Comparison of ENCODE assay signal across 21 cellular contexts in genomic region chr11:28657378-28658030, GRCh38.
DNase-seq lines count a peak whose midpoint lies in the region; ATAC-seq, FAIRE-seq and TF ChIP-seq lines count a peak whose summit lies in the region.
"Had no signal": no experiment of that assay in that cellular context is flagged by ENCODE, and none has a peak within 500 bp of the region (broad histone marks: within the 10 kb centered on the region; RNA-seq: fewer than 3 reads in every experiment).

No MANE protein-coding gene starts in this region.

- DNase-seq in MCF 10A (ENCODE audit: unreplicated experiment) = peak; percentile 4
- DNase-seq in breast epithelium (ENCODE audit: low spot score in 2 of 2) = no peak
- DNase-seq in amniotic epithelial cell (ENCODE audit: low read depth) = peak; percentile 42
- peak; percentile 36 to 47 for DNase-seq in foreskin fibroblast
- DNase-seq in urothelium cell line (ENCODE audit: low spot score) = peak; percentile 20
- DNase-seq in prostate gland (ENCODE audit: low spot score) = no peak
- DNase-seq: activated CD4-positive, alpha-beta T cell treated with anti-CD3 and anti-CD28 coated beads for 1 hour; activated CD8-positive, alpha-beta memory T cell treated with anti-CD3 and anti-CD28 coated beads, Interleukin-2, amount 10 ng/mL, durations not matched to agents 7 days and 5 days; cerebellar nuclear complex; NCI-H1048; NCI-H2029 treated with DMSO at 0.1 percent for 48 hours; NCI-H524 treated with DMSO at 0.1 percent for 48 hours; SJCRH30; stimulated activated naive CD4-positive, alpha-beta T cell treated with Interleukin-2 at 50 U/mL for 16 hours; tibial artery had no signal

- no peak for FAIRE-seq in urothelium cell line (lab: Jason Lieb, UNC)

- H3K36me3 Mint-ChIP-seq in MCF 10A (ENCODE audit: insufficient read depth, unreplicated experiment) = no peaks in the 10 kb centered on the region
- H3K36me3 Mint-ChIP-seq: activated CD8-positive, alpha-beta memory T cell treated with anti-CD3 and anti-CD28 coated beads, Interleukin-2, amount 10 ng/mL, durations not matched to agents 7 days and 5 days; IgD-negative memory B cell had no signal

- no peaks in the 10 kb centered on the region for H3K9me3 ChIP-seq in breast epithelium
- H3K9me3 ChIP-seq in prostate gland = no peaks in the 10 kb centered on the region
- H3K9me3 ChIP-seq: BLaER1 treated with 17β-estradiol and CSF1 and Interleukin-3, amounts not matched to agents 10 nM and 100 nM; SJCRH30; tibial artery had no signal

- ATAC-seq in HG03565 (IDR thresholded peaks at IDR 0.05; ENCODE audit: unreplicated experiment) (no peak), HG02981 (IDR thresholded peaks at IDR 0.05; ENCODE audit: unreplicated experiment) (no peak)
- ATAC-seq: activated CD8-positive, alpha-beta memory T cell treated with anti-CD3 and anti-CD28 coated beads, Interleukin-2, amount 10 ng/mL, durations not matched to agents 7 days and 5 days; sciatic nerve had no signal

- 42% methylated on average over 5 of the region's 5 CpGs for WGBS in prostate gland

- TF ChIP-seq CTCF in MCF 10A (IDR thresholded peaks at IDR 0.05; ENCODE audit: unreplicated experiment) (no peak), breast epithelium (IDR thresholded peaks at IDR 0.05) (no peak), foreskin fibroblast (IDR thresholded peaks at IDR 0.05; ENCODE audit: low read depth, low read length) (no peak), prostate gland (IDR thresholded peaks at IDR 0.05) (no peak)

- no peaks in the 10 kb centered on the region for H3K36me3 ChIP-seq in breast epithelium
- no peaks in the 10 kb centered on the region for H3K36me3 ChIP-seq in prostate gland
- H3K36me3 ChIP-seq: BLaER1 treated with 17β-estradiol and CSF1 and Interleukin-3, amounts not matched to agents 10 nM and 100 nM; SJCRH30; tibial artery had no signal

- H3K4me3 Mint-ChIP-seq in MCF 10A (ENCODE audit: unreplicated experiment) = no peak overlapping the region
- H3K4me3 Mint-ChIP-seq: activated CD8-positive, alpha-beta memory T cell treated with anti-CD3 and anti-CD28 coated beads, Interleukin-2, amount 10 ng/mL, durations not matched to agents 7 days and 5 days; IgD-negative memory B cell had no signal

- BruUV-seq in MCF 10A (replicated peaks; lab: Mats Ljungman, UMichigan) = no TSS peak

- CTCF ChIA-PET in MCF 10A (lab: Yijun Ruan, JAX) = interaction anchor here (0.6 to 0.7 kb wide), 2 partner anchors 14 to 25 kb away, joined by 3 read pairs; no protein-coding TSS in a partner anchor

- H3K4me3 ChIP-seq in breast epithelium (no peak overlapping the region), foreskin fibroblast (ENCODE audit: low read depth in 1 of 2, low read length in 2 of 2) (no peak overlapping the region), prostate gland (no peak overlapping the region)
- H3K4me3 ChIP-seq: BLaER1 treated with 17β-estradiol and CSF1 and Interleukin-3, amounts not matched to agents 10 nM and 100 nM; SJCRH30; tibial artery had no signal

- no peaks in the 10 kb centered on the region for H3K27me3 Mint-ChIP-seq in MCF 10A (ENCODE audit: insufficient read depth, unreplicated experiment)
- H3K27me3 Mint-ChIP-seq: activated CD8-positive, alpha-beta memory T cell treated with anti-CD3 and anti-CD28 coated beads, Interleukin-2, amount 10 ng/mL, durations not matched to agents 7 days and 5 days; IgD-negative memory B cell had no signal

- H3K27ac Mint-ChIP-seq in MCF 10A (ENCODE audit: low read depth, unreplicated experiment) = no peak overlapping the region
- H3K27ac Mint-ChIP-seq: activated CD8-positive, alpha-beta memory T cell treated with anti-CD3 and anti-CD28 coated beads, Interleukin-2, amount 10 ng/mL, durations not matched to agents 7 days and 5 days; activated T-helper 2 cell treated with anti-CD3 and anti-CD28 coated beads, Interferon-gamma antibody, Interleukin-2, Interleukin-4, amounts not matched to agents 10 μg/mL and 5 μg/mL and 100 μg/mL, durations not matched to agents 14 hours and 24 hours and 36 hours; IgD-negative memory B cell had no signal

- TF ChIP-seq POLR2A in breast epithelium (IDR thresholded peaks at IDR 0.05) (no peak), prostate gland (IDR thresholded peaks at IDR 0.05) (no peak)

- H3K27ac ChIP-seq in breast epithelium (no peak overlapping the region), prostate gland (no peak overlapping the region)
- H3K27ac ChIP-seq: BLaER1 treated with 17β-estradiol and CSF1 and Interleukin-3, amounts not matched to agents 10 nM and 100 nM; SJCRH30; tibial artery had no signal

- H3K4me1 ChIP-seq in breast epithelium (no peaks in the 10 kb centered on the region), prostate gland (replicated peaks) (no peaks in the 10 kb centered on the region)
- H3K4me1 ChIP-seq: BLaER1 treated with 17β-estradiol and CSF1 and Interleukin-3, amounts not matched to agents 10 nM and 100 nM; SJCRH30; tibial artery had no signal

- intact Hi-C loops in MCF 10A (cut with micrococcal nuclease) (no loop called here), breast epithelium (cut with DNase I; ENCODE audit: low total_unique reads) (no loop called here), prostate gland (cut with DNase I) (no loop called here)

- H3K4me1 Mint-ChIP-seq in MCF 10A (ENCODE audit: insufficient read depth, unreplicated experiment) = no peaks in the 10 kb centered on the region
- H3K4me1 Mint-ChIP-seq: activated CD8-positive, alpha-beta memory T cell treated with anti-CD3 and anti-CD28 coated beads, Interleukin-2, amount 10 ng/mL, durations not matched to agents 7 days and 5 days; IgD-negative memory B cell had no signal

- H3K27me3 ChIP-seq in breast epithelium = no peaks in the 10 kb centered on the region
- H3K27me3 ChIP-seq in prostate gland (replicated peaks; ENCODE audit: insufficient read depth) = no peaks in the 10 kb centered on the region
- H3K27me3 ChIP-seq: BLaER1 treated with 17β-estradiol and CSF1 and Interleukin-3, amounts not matched to agents 10 nM and 100 nM; SJCRH30; tibial artery had no signal

- POLR2A ChIA-PET in MCF 10A (lab: Yijun Ruan, JAX) = no interaction called here

- H3K9me3 Mint-ChIP-seq in MCF 10A (ENCODE audit: unreplicated experiment) = no peaks in the 10 kb centered on the region
- H3K9me3 Mint-ChIP-seq: activated T-helper 2 cell treated with anti-CD3 and anti-CD28 coated beads, Interferon-gamma antibody, Interleukin-2, Interleukin-4, amounts not matched to agents 10 μg/mL and 5 μg/mL and 100 μg/mL, durations not matched to agents 14 hours and 24 hours and 36 hours; IgD-negative memory B cell had no signal

Comparison
In these comparisons a context has a peak if more than half of its experiments do, and no peak if none do; other contexts are left out.
1. DNase-seq: peak in MCF 10A (single experiment), amniotic epithelial cell (single experiment), foreskin fibroblast (2 of 2) and urothelium cell line (single experiment); none in breast epithelium (0 of 2) and prostate gland (single experiment).